Comparison of ENCODE assay signal across 9 cellular contexts in the genomic region with DNA sequence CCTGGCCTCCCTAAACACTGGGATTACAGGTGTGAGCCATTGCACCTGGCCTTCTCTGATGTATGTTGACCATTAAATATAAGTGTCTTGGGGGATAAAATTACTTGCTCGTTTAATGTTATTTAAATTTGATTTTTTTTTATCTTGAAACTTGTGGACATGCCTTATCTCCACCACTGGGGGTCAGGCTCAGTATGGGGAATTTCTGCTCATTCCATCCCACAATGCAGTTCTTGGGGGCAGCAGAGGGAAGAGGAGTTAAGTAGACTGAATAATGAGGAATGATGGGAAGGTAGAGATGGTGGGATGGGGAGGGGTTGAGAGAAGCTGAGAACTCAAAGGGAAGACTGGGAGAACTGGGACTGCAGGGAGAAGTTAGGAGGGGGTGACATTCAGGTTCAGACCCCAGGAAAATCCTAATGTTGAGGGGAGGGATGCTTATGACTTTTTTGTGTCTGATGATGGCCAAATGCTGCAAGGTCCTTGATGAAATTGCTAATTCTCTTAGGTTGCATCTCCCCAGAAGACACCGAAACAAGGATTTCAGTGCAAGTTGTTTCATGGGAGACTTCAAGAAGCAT.
DNase-seq lines count a peak whose midpoint lies in the region; ATAC-seq and TF ChIP-seq lines count a peak whose summit lies in the region.
"Had no signal": no experiment of that assay in that cellular context is flagged by ENCODE, and none has a peak within 500 bp of the region (broad histone marks: within the 10 kb centered on the region; RNA-seq: fewer than 3 reads in every experiment).

No MANE protein-coding gene starts in this region.

- no peak overlapping the region for H2AFZ ChIP-seq in Karpas-422 (ENCODE audit: low read length)

- no peak for TF ChIP-seq EP300 in suprapubic skin (IDR thresholded peaks at IDR 0.05)

- H3K4me3 ChIP-seq in DOHH2 (ENCODE audit: low read length), result no peak overlapping the region
- H3K4me3 ChIP-seq in Karpas-422 (ENCODE audit: low read length), result no peak overlapping the region
- no peak overlapping the region for H3K4me3 ChIP-seq in adipocyte (ENCODE audit: low read length)
- H3K4me3 ChIP-seq in suprapubic skin, result no peak overlapping the region
- H3K4me3 ChIP-seq: SJSA1 had no signal

- 0 out of 2 replicates have a peak, but pooled peaks cover 3% of the 10 kb centered on the region for H3K27me3 ChIP-seq in DOHH2 (ENCODE audit: control insufficient read depth, low read length)
- no peaks in the 10 kb centered on the region for H3K27me3 ChIP-seq in Karpas-422 (ENCODE audit: low read length)
- peaks cover 30% of the 10 kb centered on the region for H3K27me3 ChIP-seq in adipocyte (replicated peaks; ENCODE audit: control insufficient read depth, insufficient read depth, low read length)
- peaks cover 5% of the 10 kb centered on the region for H3K27me3 ChIP-seq in suprapubic skin
- H3K27me3 ChIP-seq: SJSA1 had no signal

- TF ChIP-seq POLR2A in suprapubic skin (IDR thresholded peaks at IDR 0.05), result no peak

- H4K20me1 ChIP-seq in DOHH2 (ENCODE audit: control insufficient read depth, insufficient read depth, low read depth, low read length) (no peaks in the 10 kb centered on the region), Karpas-422 (ENCODE audit: insufficient read depth, low read depth, low read length) (no peaks in the 10 kb centered on the region)

- H3K4me2 ChIP-seq in DOHH2 (ENCODE audit: low read length) (no peak overlapping the region), Karpas-422 (ENCODE audit: low read depth, low read length, poor library complexity, severe bottlenecking) (no peak overlapping the region)

- no peaks in the 10 kb centered on the region for H3F3A ChIP-seq in DOHH2 (ENCODE audit: control insufficient read depth, insufficient read depth)

- H3K4me1 ChIP-seq in DOHH2 (ENCODE audit: control insufficient read depth, low read length), result no peaks in the 10 kb centered on the region
- no peaks in the 10 kb centered on the region for H3K4me1 ChIP-seq in Karpas-422 (ENCODE audit: low read length)
- no peaks in the 10 kb centered on the region for H3K4me1 ChIP-seq in adipocyte (ENCODE audit: control insufficient read depth, insufficient read depth, low read length)
- H3K4me1 ChIP-seq in suprapubic skin, result no peaks in the 10 kb centered on the region
- H3K4me1 ChIP-seq: SJSA1 had no signal

- TF ChIP-seq CTCF in DOHH2 (IDR thresholded peaks at IDR 0.05; ENCODE audit: low read depth, low read length, poor library complexity, severe bottlenecking), result peak; percentile 62
- no peak for TF ChIP-seq CTCF in suprapubic skin (IDR thresholded peaks at IDR 0.05)

- H3K9me2 ChIP-seq in DOHH2 (replicated peaks; ENCODE audit: control insufficient read depth, low read length) (no peaks in the 10 kb centered on the region), Karpas-422 (replicated peaks; ENCODE audit: insufficient read depth, low read length) (no peaks in the 10 kb centered on the region)

- 62% methylated on average over 2 of the region's 2 CpGs for WGBS in suprapubic skin

- H3K9me3 ChIP-seq in DOHH2 (ENCODE audit: control insufficient read depth, insufficient read depth, low read length), result no peaks in the 10 kb centered on the region
- peaks cover 5% of the 10 kb centered on the region; the same call in 1 of the 2 replicates for H3K9me3 ChIP-seq in Karpas-422 (ENCODE audit: low read length)
- H3K9me3 ChIP-seq in adipocyte (ENCODE audit: control insufficient read depth, low read length), result peaks cover 11% of the 10 kb centered on the region
- H3K9me3 ChIP-seq in suprapubic skin, result peaks cover 22% of the 10 kb centered on the region

- H3K36me3 ChIP-seq in DOHH2 (ENCODE audit: control insufficient read depth, low read length) (no peaks in the 10 kb centered on the region), Karpas-422 (ENCODE audit: insufficient read depth, low read length) (no peaks in the 10 kb centered on the region), adipocyte (ENCODE audit: control insufficient read depth, insufficient read depth, low read length, severe bottlenecking) (no peaks in the 10 kb centered on the region), suprapubic skin (no peaks in the 10 kb centered on the region)
- H3K36me3 ChIP-seq: SJSA1 had no signal

- no peaks in the 10 kb centered on the region for H3K79me2 ChIP-seq in DOHH2 (ENCODE audit: control insufficient read depth, low read length)
- H3K79me2 ChIP-seq in Karpas-422 (ENCODE audit: low read length), result no peaks in the 10 kb centered on the region

- ATAC-seq in HG03469 (IDR thresholded peaks at IDR 0.05; ENCODE audit: unreplicated experiment), result no peak
- no peak for ATAC-seq in HG02759 (IDR thresholded peaks at IDR 0.05; ENCODE audit: unreplicated experiment)

- H3K9ac ChIP-seq in Karpas-422 (ENCODE audit: low read length) (no peak overlapping the region), adipocyte (ENCODE audit: low read length) (no peak overlapping the region)

- peak; percentile 74 for DNase-seq in Karpas-422
- DNase-seq in adipocyte (ENCODE audit: low read depth), result peak; percentile 61
- DNase-seq in kidney tubule cell (ENCODE audit: low spot score), result peak; percentile 51
- DNase-seq in activated naive CD4-positive, alpha-beta T cell (lab: John Stamatoyannopoulos, UW), result no peak
- DNase-seq in suprapubic skin (ENCODE audit: low spot score in 2 of 2), result no peak

- no peak overlapping the region for H3K27ac ChIP-seq in DOHH2 (ENCODE audit: low read depth, low read length)
- H3K27ac ChIP-seq in Karpas-422 (ENCODE audit: low read length), result no peak overlapping the region
- H3K27ac ChIP-seq in suprapubic skin, result no peak overlapping the region
- H3K27ac ChIP-seq: SJSA1 had no signal

Comparison
In these comparisons a context has a peak if more than half of its experiments do, and no peak if none do; other contexts are left out.
1. DNase-seq: peak in Karpas-422 (single experiment), adipocyte (single experiment) and kidney tubule cell (single experiment); none in activated naive CD4-positive, alpha-beta T cell (0 of 4) and suprapubic skin (0 of 2).